8 cellular contexts compared by ENCODE assay signal in the genomic region with DNA sequence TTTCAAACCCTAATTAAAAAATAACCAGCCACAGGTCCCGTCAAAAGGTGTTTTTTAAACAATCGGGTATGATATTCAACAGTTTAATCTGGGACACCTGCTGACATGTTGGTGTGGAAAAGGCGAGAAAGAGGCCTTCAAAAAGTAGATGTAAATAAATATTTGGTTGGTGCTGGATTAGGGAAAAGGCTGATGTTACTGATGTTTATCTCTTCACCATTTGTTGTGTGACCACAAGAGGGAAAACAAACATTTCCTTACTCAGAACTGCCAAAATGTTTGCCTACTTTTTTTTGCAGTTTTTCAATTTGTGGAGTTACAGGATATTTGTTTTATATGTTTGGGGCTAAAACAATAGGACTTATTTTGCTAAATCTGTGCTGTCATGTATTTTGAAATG. TPM values are rescaled to one million over a fixed set of nuclear protein-coding genes. Genes with fewer than 3 reads are reported as not detected.
DNase-seq lines count a peak whose midpoint lies in the region; ATAC-seq and TF ChIP-seq lines count a peak whose summit lies in the region.

No MANE protein-coding gene starts in this region.

- H3K79me2 ChIP-seq in GM23338 (replicated peaks; ENCODE audit: insufficient read depth), result peaks cover 34% of the 10 kb centered on the region

- H3K36me3 Mint-ChIP-seq in GM23338 (ENCODE audit: low read depth) (no peaks in the 10 kb centered on the region), glutamatergic neuron (ENCODE audit: unreplicated experiment) (no peaks in the 10 kb centered on the region)

- H3K4me1 ChIP-seq in GM23338 (ENCODE audit: insufficient read depth) (peaks cover 49% of the 10 kb centered on the region), gastrocnemius medialis (peaks cover 4 to 7% of the 10 kb centered on the region in 2 donors)

- peak overlapping the region; percentile 77; the same call in 1 of the 2 replicates for H3K27ac Mint-ChIP-seq in GM23338
- no peak overlapping the region for H3K27ac Mint-ChIP-seq in glutamatergic neuron (ENCODE audit: unreplicated experiment)

- H3K27me3 Mint-ChIP-seq in GM23338 (ENCODE audit: insufficient read depth, low read depth, poor library complexity), result peaks cover 10% of the 10 kb centered on the region
- H3K27me3 Mint-ChIP-seq in glutamatergic neuron (ENCODE audit: unreplicated experiment), result peaks cover 12% of the 10 kb centered on the region

- H3K9me3 ChIP-seq in gastrocnemius medialis, result no peaks in the 10 kb centered on the region

- in situ Hi-C loops in gastrocnemius medialis (cut with MboI; ENCODE audit: low sequenced_read_pairs in 4 of 4), result no loop called here

- H4K20me1 ChIP-seq in GM23338 (replicated peaks; ENCODE audit: insufficient read depth), result no peaks in the 10 kb centered on the region

- H3K4me1 Mint-ChIP-seq in GM23338 (peaks cover 55% of the 10 kb centered on the region), glutamatergic neuron (ENCODE audit: low read depth, unreplicated experiment) (peaks cover 3% of the 10 kb centered on the region)

- DNase-seq in GM23338 (ENCODE audit: low spot score) (no peak), glutamatergic neuron (no peak), gastrocnemius medialis (no peak), NCI-H1092 treated with DMSO at 0.1 percent for 48 hours (lab: John Stamatoyannopoulos, UW) (no peak), SHP77 (lab: John Stamatoyannopoulos, UW) (no peak)
- no peak for DNase-seq in activated naive CD4-positive, alpha-beta T cell treated with Interleukin-2 at 50 U/mL for 16 hours

- no peaks in the 10 kb centered on the region for H3K36me3 ChIP-seq in GM23338 (ENCODE audit: insufficient read depth)
- H3K36me3 ChIP-seq in gastrocnemius medialis, result no peaks in the 10 kb centered on the region

- TF ChIP-seq CTCF in GM23338 (conservative IDR thresholded peaks at IDR 0.05; ENCODE audit: low read depth in 2 of 2) (peak in 1 of 2 experiments; percentile 30; a peak in 2 of 4 replicates), WI38 (IDR thresholded peaks at IDR 0.05; ENCODE audit: low read depth, low read length) (no peak), glutamatergic neuron (IDR thresholded peaks at IDR 0.05; ENCODE audit: partially characterized antibody, unreplicated experiment) (no peak), gastrocnemius medialis (IDR thresholded peaks at IDR 0.05 in 4 of 5, conservative IDR thresholded peaks at IDR 0.05 in 1 of 5) (peak in 1 of 5 experiments; percentile 22)

- H2AFZ ChIP-seq in GM23338, result no peak overlapping the region; the same call in 1 of the 2 replicates

- no peak for TF ChIP-seq POLR2A in gastrocnemius medialis (IDR thresholded peaks at IDR 0.05)

- peak overlapping the region; percentile 71 for H3K4me3 Mint-ChIP-seq in GM23338
- H3K4me3 Mint-ChIP-seq in glutamatergic neuron (ENCODE audit: unreplicated experiment), result peak overlapping the region; percentile 81

- H3K4me2 ChIP-seq in GM23338, result peak overlapping the region; percentile 92

- H3K9me2 ChIP-seq in GM23338 (ENCODE audit: insufficient read depth), result no peaks in the 10 kb centered on the region

- intact Hi-C loops in gastrocnemius medialis (cut with DNase I; ENCODE audit: low total_unique reads), result loop anchor here (5.0 kb wide), 2 partner anchors 119 to 169 kb away; no protein-coding TSS in a partner anchor

- ATAC-seq in GM23338 (no peak), gastrocnemius medialis (no peak), HG03196 (IDR thresholded peaks at IDR 0.05; ENCODE audit: unreplicated experiment) (no peak)

- H3K27me3 ChIP-seq in GM23338 (ENCODE audit: insufficient read depth) (peaks cover 11% of the 10 kb centered on the region; the same call in 1 of the 2 replicates), gastrocnemius medialis (peaks cover 0 to 6% (median 0%) of the 10 kb centered on the region in 3 donors)

- H3F3A ChIP-seq in GM23338 (replicated peaks; ENCODE audit: low read depth), result peaks cover 12% of the 10 kb centered on the region; the same call in 1 of the 2 replicates

- H3K27ac ChIP-seq in GM23338 (ENCODE audit: low read depth), result no peak overlapping the region
- peak overlapping the region; percentile 70 to 84 (median 81) for H3K27ac ChIP-seq in gastrocnemius medialis

- peak overlapping the region; percentile 84 for H3K4me3 ChIP-seq in GM23338
- H3K4me3 ChIP-seq in WI38 (ENCODE audit: low read depth, low read length), result peak overlapping the region; percentile 86
- peak overlapping the region; percentile 65 to 67 (median 66) for H3K4me3 ChIP-seq in gastrocnemius medialis

- H3K9me3 Mint-ChIP-seq in GM23338 (no peaks in the 10 kb centered on the region), glutamatergic neuron (ENCODE audit: unreplicated experiment) (peaks cover 2% of the 10 kb centered on the region)

TF ChIP-seq in GM23338, 12 proteins besides CTCF, POLR2A, EP300 and RAD21 (continues in another document):
- no peak for TF ChIP-seq EZH2phosphoT487 (IDR thresholded peaks at IDR 0.05; ENCODE audit: unreplicated experiment)
- no peak for TF ChIP-seq EZH2 (IDR thresholded peaks at IDR 0.05; ENCODE audit: low read depth, unreplicated experiment)
- no peak for TF ChIP-seq STAT1 (IDR thresholded peaks at IDR 0.05; ENCODE audit: unreplicated experiment)
- no peak for TF ChIP-seq NANOG (IDR thresholded peaks at IDR 0.05; ENCODE audit: borderline replicate concordance)
- no peak for TF ChIP-seq ETS1 (IDR thresholded peaks at IDR 0.05)
- TF ChIP-seq, protein P1, sequence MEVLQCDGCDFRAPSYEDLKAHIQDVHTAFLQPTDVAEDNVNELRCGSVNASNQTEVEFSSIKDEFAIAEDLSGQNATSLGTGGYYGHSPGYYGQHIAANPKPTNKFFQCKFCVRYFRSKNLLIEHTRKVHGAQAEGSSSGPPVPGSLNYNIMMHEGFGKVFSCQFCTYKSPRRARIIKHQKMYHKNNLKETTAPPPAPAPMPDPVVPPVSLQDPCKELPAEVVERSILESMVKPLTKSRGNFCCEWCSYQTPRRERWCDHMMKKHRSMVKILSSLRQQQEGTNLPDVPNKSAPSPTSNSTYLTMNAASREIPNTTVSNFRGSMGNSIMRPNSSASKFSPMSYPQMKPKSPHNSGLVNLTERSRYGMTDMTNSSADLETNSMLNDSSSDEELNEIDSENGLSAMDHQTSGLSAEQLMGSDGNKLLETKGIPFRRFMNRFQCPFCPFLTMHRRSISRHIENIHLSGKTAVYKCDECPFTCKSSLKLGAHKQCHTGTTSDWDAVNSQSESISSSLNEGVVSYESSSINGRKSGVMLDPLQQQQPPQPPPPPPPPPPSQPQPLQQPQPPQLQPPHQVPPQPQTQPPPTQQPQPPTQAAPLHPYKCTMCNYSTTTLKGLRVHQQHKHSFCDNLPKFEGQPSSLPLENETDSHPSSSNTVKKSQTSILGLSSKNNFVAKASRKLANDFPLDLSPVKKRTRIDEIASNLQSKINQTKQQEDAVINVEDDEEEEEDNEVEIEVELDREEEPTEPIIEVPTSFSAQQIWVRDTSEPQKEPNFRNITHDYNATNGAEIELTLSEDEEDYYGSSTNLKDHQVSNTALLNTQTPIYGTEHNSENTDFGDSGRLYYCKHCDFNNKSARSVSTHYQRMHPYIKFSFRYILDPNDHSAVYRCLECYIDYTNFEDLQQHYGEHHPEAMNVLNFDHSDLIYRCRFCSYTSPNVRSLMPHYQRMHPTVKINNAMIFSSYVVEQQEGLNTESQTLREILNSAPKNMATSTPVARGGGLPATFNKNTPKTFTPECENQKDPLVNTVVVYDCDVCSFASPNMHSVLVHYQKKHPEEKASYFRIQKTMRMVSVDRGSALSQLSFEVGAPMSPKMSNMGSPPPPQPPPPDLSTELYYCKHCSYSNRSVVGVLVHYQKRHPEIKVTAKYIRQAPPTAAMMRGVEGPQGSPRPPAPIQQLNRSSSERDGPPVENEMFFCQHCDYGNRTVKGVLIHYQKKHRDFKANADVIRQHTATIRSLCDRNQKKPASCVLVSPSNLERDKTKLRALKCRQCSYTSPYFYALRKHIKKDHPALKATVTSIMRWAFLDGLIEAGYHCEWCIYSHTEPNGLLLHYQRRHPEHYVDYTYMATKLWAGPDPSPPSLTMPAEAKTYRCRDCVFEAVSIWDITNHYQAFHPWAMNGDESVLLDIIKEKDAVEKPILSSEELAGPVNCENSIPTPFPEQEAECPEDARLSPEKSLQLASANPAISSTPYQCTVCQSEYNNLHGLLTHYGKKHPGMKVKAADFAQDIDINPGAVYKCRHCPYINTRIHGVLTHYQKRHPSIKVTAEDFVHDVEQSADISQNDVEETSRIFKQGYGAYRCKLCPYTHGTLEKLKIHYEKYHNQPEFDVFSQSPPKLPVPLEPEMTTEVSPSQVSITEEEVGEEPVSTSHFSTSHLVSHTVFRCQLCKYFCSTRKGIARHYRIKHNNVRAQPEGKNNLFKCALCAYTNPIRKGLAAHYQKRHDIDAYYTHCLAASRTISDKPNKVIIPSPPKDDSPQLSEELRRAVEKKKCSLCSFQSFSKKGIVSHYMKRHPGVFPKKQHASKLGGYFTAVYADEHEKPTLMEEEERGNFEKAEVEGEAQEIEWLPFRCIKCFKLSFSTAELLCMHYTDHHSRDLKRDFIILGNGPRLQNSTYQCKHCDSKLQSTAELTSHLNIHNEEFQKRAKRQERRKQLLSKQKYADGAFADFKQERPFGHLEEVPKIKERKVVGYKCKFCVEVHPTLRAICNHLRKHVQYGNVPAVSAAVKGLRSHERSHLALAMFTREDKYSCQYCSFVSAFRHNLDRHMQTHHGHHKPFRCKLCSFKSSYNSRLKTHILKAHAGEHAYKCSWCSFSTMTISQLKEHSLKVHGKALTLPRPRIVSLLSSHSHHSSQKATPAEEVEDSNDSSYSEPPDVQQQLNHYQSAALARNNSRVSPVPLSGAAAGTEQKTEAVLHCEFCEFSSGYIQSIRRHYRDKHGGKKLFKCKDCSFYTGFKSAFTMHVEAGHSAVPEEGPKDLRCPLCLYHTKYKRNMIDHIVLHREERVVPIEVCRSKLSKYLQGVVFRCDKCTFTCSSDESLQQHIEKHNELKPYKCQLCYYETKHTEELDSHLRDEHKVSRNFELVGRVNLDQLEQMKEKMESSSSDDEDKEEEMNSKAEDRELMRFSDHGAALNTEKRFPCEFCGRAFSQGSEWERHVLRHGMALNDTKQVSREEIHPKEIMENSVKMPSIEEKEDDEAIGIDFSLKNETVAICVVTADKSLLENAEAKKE (CRISPR knock-in tag; IDR thresholded peaks at IDR 0.05), result no peak
- no peak for TF ChIP-seq ZNF331 (CRISPR knock-in tag; IDR thresholded peaks at IDR 0.05; ENCODE audit: low read depth)

RNA-seq across cellular contexts. Expression of gene SASH1, which starts 0.7 kb away (rescaled TPM):
- total RNA-seq in GM23338 (2014; rRNA removed; shearing (Covaris generic)), result 20.8 and 30.2 TPM in 2 replicates
- 7.4 and 8.2 TPM in 2 replicates for polyA plus RNA-seq in GM23338 (2016; fragmentation: Nextera tagmentation; extraction: Ambion mirVana)
- total RNA-seq in glutamatergic neuron (ENCODE audit: unreplicated experiment), result 5.0 TPM
- 10 to 100 TPM; 28.2 to 42.4 (median 35.4) TPM for total RNA-seq in gastrocnemius medialis
